8 cellular contexts compared by ENCODE assay signal in the genomic region with DNA sequence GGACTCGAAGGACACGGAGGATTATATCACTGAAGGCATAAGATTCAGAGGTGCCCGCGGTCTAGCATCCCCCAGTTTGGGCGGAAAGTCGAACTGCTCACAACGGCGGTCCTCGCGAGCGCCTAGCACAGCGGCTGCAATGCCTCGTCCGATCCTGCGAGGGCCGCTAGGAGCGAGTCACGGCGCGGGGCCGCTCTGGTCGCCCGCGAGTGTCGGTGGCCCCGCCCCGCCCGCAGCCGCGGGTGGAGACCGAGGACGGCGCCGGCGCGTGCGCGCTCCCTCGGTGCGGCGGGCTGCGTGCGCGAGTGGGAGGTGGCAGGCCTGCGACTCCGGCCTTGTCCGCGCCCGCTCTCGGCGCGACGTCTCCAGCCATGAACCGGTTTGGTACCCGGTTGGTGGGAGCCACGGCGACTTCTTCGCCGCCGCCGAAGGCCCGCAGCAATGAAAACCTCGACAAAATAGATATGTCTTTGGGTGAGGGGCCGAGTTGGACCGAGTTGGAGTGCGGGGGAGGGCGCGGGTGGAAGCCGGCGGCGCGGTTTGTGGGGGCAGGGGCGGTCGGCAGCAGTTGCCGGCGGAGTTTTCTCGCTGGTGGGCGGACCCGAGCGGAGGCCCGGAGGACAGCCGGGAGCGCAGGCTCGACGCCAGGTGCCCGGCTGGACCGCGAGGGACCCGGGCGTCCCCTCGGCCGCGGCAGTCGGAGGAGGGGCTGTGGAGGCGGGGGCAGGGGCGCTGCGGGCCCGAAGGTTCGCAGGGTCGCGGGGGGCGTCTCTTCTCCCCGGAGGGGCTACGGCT. TPM values are rescaled to one million over a fixed set of nuclear protein-coding genes. Genes with fewer than 3 reads are reported as not detected.
DNase-seq lines count a peak whose midpoint lies in the region; ATAC-seq, FAIRE-seq and TF ChIP-seq lines count a peak whose summit lies in the region.

A gene with protein sequence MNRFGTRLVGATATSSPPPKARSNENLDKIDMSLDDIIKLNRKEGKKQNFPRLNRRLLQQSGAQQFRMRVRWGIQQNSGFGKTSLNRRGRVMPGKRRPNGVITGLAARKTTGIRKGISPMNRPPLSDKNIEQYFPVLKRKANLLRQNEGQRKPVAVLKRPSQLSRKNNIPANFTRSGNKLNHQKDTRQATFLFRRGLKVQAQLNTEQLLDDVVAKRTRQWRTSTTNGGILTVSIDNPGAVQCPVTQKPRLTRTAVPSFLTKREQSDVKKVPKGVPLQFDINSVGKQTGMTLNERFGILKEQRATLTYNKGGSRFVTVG (plus strand): TSS at position 283 of the 795 bp plus-strand sequence. CDS start 89 bp downstream, at position 372.

- H3K4me2 ChIP-seq in neural cell (ENCODE audit: low read length): peak within 1 kb of the TSS; percentile 85

- no peaks in the 10 kb centered on the region for H3K27me3 Mint-ChIP-seq in stimulated activated naive CD8-positive, alpha-beta T cell treated with anti-CD3 and anti-CD28 coated beads, Interleukin-15, amount 100 ng/mL, for 72 hours

- ATAC-seq in stimulated activated naive CD8-positive, alpha-beta T cell treated with anti-CD3 and anti-CD28 coated beads, Interleukin-15, amount 100 ng/mL, for 72 hours: peak; percentile 91

- H3K79me2 ChIP-seq in neural cell (replicated peaks; ENCODE audit: insufficient read depth, low read length): peaks cover 40% of the 10 kb centered on the region

- peak; percentile 53 for TF ChIP-seq RAD21 in neural cell (conservative IDR thresholded peaks at IDR 0.05)

- H3K4me1 Mint-ChIP-seq in stimulated activated naive CD8-positive, alpha-beta T cell treated with anti-CD3 and anti-CD28 coated beads, Interleukin-15, amount 100 ng/mL, for 72 hours: peaks cover 44% of the 10 kb centered on the region

- peak; percentile 90 for DNase-seq in ELR (ENCODE audit: low read depth)
- DNase-seq in H54 (ENCODE audit: insufficient read length, low spot score): peak; percentile 92
- DNase-seq in M059J (ENCODE audit: low read depth): peak; percentile 92
- peak; percentile 45 for DNase-seq in SHP77 treated with DMSO at 0.1 percent for 48 hours (lab: John Stamatoyannopoulos, UW)
- peak; percentile 96 for DNase-seq in activated effector memory CD4-positive, alpha-beta T cell treated with anti-CD3 and anti-CD28 coated beads, Interleukin-2, amount 50 U/mL, for 16 hours
- DNase-seq in fibroblast of the conjunctiva (ENCODE audit: low read depth): peak; percentile 63
- DNase-seq in stimulated activated naive CD8-positive, alpha-beta T cell treated with anti-CD3 and anti-CD28 coated beads, Interleukin-15, amount 100 ng/mL, for 72 hours: peak; percentile 86 to 88

- no peaks in the 10 kb centered on the region for H3K36me3 ChIP-seq in neural cell (ENCODE audit: insufficient read depth, low read length)

- H3K9me2 ChIP-seq in neural cell (ENCODE audit: insufficient read depth, low read length): no peaks in the 10 kb centered on the region

- peak within 1 kb of the TSS; percentile 93 for H3K27ac ChIP-seq in neural cell (ENCODE audit: low read length)

- peak within 1 kb of the TSS; percentile 95 for H3K4me3 ChIP-seq in neural cell (ENCODE audit: low read length)

- peak within 1 kb of the TSS; percentile 92 for H3K9ac ChIP-seq in neural cell (ENCODE audit: low read length)

- peak; percentile 63 for TF ChIP-seq EP300 in neural cell (conservative IDR thresholded peaks at IDR 0.05; ENCODE audit: poor library complexity, severe bottlenecking)

- H4K20me1 ChIP-seq in neural cell (ENCODE audit: insufficient read depth): peaks cover 13% of the 10 kb centered on the region

- peaks cover 7% of the 10 kb centered on the region for H3F3A ChIP-seq in neural cell (ENCODE audit: insufficient read depth, low read length, poor library complexity, severe bottlenecking)

- peak; percentile 23 for FAIRE-seq in H54 (lab: Jason Lieb, UNC)

- H2AFZ ChIP-seq in neural cell (ENCODE audit: low read depth, low read length): peak within 1 kb of the TSS; percentile 69

- peak within 1 kb of the TSS; percentile 99 for H3K4me3 Mint-ChIP-seq in stimulated activated naive CD8-positive, alpha-beta T cell treated with anti-CD3 and anti-CD28 coated beads, Interleukin-15, amount 100 ng/mL, for 72 hours

- no peaks in the 10 kb centered on the region for H3K9me3 Mint-ChIP-seq in stimulated activated naive CD8-positive, alpha-beta T cell treated with anti-CD3 and anti-CD28 coated beads, Interleukin-15, amount 100 ng/mL, for 72 hours

- peak; percentile 87 for TF ChIP-seq POLR2A in H54 (IDR thresholded peaks at IDR 0.05; ENCODE audit: low read depth, low read length)

- H3K9me3 ChIP-seq in neural cell (ENCODE audit: low read length): no peaks in the 10 kb centered on the region

- TF ChIP-seq CTCF in neural cell (IDR thresholded peaks at IDR 0.05; ENCODE audit: poor library complexity, severe bottlenecking): peak; percentile 85

- H3K27ac Mint-ChIP-seq in stimulated activated naive CD8-positive, alpha-beta T cell treated with anti-CD3 and anti-CD28 coated beads, Interleukin-15, amount 100 ng/mL, for 72 hours: peak within 1 kb of the TSS; percentile 92 to 98

- no peaks in the 10 kb centered on the region for H3K27me3 ChIP-seq in neural cell (ENCODE audit: insufficient read depth, low read depth, low read length)

TF ChIP-seq in neural cell, 6 proteins besides CTCF, POLR2A, EP300 and RAD21:
- TF ChIP-seq SMC3 (conservative IDR thresholded peaks at IDR 0.05; ENCODE audit: poor library complexity): peak; percentile 59
- peak; percentile 85 for TF ChIP-seq MXI1 (conservative IDR thresholded peaks at IDR 0.05; ENCODE audit: poor library complexity, severe bottlenecking)
- no peak for TF ChIP-seq EZH2 (IDR thresholded peaks at IDR 0.05; ENCODE audit: borderline replicate concordance, insufficient read depth, low read length, poor library complexity, severe bottlenecking)
- TF ChIP-seq, protein P1, sequence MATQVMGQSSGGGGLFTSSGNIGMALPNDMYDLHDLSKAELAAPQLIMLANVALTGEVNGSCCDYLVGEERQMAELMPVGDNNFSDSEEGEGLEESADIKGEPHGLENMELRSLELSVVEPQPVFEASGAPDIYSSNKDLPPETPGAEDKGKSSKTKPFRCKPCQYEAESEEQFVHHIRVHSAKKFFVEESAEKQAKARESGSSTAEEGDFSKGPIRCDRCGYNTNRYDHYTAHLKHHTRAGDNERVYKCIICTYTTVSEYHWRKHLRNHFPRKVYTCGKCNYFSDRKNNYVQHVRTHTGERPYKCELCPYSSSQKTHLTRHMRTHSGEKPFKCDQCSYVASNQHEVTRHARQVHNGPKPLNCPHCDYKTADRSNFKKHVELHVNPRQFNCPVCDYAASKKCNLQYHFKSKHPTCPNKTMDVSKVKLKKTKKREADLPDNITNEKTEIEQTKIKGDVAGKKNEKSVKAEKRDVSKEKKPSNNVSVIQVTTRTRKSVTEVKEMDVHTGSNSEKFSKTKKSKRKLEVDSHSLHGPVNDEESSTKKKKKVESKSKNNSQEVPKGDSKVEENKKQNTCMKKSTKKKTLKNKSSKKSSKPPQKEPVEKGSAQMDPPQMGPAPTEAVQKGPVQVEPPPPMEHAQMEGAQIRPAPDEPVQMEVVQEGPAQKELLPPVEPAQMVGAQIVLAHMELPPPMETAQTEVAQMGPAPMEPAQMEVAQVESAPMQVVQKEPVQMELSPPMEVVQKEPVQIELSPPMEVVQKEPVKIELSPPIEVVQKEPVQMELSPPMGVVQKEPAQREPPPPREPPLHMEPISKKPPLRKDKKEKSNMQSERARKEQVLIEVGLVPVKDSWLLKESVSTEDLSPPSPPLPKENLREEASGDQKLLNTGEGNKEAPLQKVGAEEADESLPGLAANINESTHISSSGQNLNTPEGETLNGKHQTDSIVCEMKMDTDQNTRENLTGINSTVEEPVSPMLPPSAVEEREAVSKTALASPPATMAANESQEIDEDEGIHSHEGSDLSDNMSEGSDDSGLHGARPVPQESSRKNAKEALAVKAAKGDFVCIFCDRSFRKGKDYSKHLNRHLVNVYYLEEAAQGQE (IDR thresholded peaks at IDR 0.05; ENCODE audit: borderline replicate concordance): no peak
- peak; percentile 90 for TF ChIP-seq POLR2AphosphoS5 (IDR thresholded peaks at IDR 0.05)
- TF ChIP-seq TAF1 (IDR thresholded peaks at IDR 0.05; ENCODE audit: low read depth): peak; percentile 65
TF ChIP-seq in neural cell: peak in this region for 4.

RNA-seq across cellular contexts. Expression of the gene that starts here (rescaled TPM):
- 51.2 and 62.4 TPM in 2 replicates for total RNA-seq in M059J (2014; rRNA removed; shearing (Covaris generic))
- polyA plus RNA-seq in neural cell: 74.7 and 87.0 TPM in 2 replicates
- polyA minus RNA-seq in neural cell: 98.4 and 138 TPM in 2 replicates

Comparison
In these comparisons a context has a peak if more than half of its experiments do, and no peak if none do; other contexts are left out.
1. Peak in every context shown above with its lines: DNase-seq, ATAC-seq, H3K4me3 ChIP-seq and H3K27ac ChIP-seq.
2. DNase-seq: peak in every context shown above with its lines; median percentile 96 in activated effector memory CD4-positive, alpha-beta T cell treated with anti-CD3 and anti-CD28 coated beads, Interleukin-2, amount 50 U/mL, for 16 hours; 92 in H54; 92 in M059J; 90 in ELR; 87 in stimulated activated naive CD8-positive, alpha-beta T cell treated with anti-CD3 and anti-CD28 coated beads, Interleukin-15, amount 100 ng/mL, for 72 hours; 63 in fibroblast of the conjunctiva; 45 in SHP77 treated with DMSO at 0.1 percent for 48 hours.